Comparison of ENCODE assay signal across 1 cellular context in the genomic region with DNA sequence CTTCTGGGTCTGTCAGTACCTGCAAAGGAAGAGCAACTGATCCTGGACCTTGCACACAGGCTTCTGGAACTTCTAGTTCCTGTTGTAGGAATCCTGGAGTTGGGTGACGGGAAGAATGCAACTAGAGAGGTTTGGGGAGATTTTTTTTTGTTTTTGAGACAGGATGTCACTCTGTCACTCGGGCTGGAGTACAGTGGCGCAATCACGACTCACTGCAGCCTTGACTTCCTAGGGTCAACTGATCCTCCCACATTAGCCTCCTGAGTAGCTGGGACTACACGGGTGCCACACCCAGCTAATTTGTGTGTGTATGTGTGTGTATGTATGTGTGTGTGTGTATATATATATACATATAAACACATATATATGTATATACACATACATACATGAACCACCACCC.
A peak's percentile ranks its signal among the peaks of the same experiment; 100 is the strongest.
TF ChIP-seq lines count a peak whose summit lies in the region.

No MANE protein-coding gene starts in this region.

TF ChIP-seq in IMR-90, 13 proteins besides CTCF, POLR2A, EP300 and RAD21:
- TF ChIP-seq MXI1 (IDR thresholded peaks at IDR 0.05; ENCODE audit: borderline replicate concordance, low read depth, low read length) (no peak), RFX5 (IDR thresholded peaks at IDR 0.05; ENCODE audit: low read depth, low read length) (no peak), CEBPB (IDR thresholded peaks at IDR 0.05; ENCODE audit: low read depth, low read length) (peak; percentile 55; the same call in 1 of the 2 replicates)
